8 cellular contexts compared by ENCODE assay signal in genomic region chr19:4246767-4247593, GRCh38. TPM values are rescaled to one million over a fixed set of nuclear protein-coding genes. Genes with fewer than 3 reads are reported as not detected.
DNase-seq lines count a peak whose midpoint lies in the region; ATAC-seq and TF ChIP-seq lines count a peak whose summit lies in the region.

Gene YJU2 (plus strand): TSS chr19:4247080. CDS start chr19:4247147, 67 bp downstream.

- H3K27me3 ChIP-seq in breast epithelium (no peaks in the 10 kb centered on the region), iPS-20b (ENCODE audit: insufficient read depth, low read length) (0 out of 2 replicates have a peak, but pooled peaks cover 1% of the 10 kb centered on the region)

- TF ChIP-seq POLR2A in breast epithelium (IDR thresholded peaks at IDR 0.05) = no peak

- peak within 1 kb of the TSS; percentile 89 for H3K9ac ChIP-seq in iPS-20b (ENCODE audit: low read depth, low read length)

- intact Hi-C loops in breast epithelium (cut with DNase I; ENCODE audit: low total_unique reads) = no loop called here

- peaks cover 0 to 3% of the 10 kb centered on the region in 2 donors for H3K4me1 ChIP-seq in breast epithelium
- H3K4me1 ChIP-seq in iPS-20b (ENCODE audit: insufficient read depth, low read length) = no peaks in the 10 kb centered on the region; the same call in 1 of the 2 replicates

- H3K27ac ChIP-seq in VCaP (peak within 1 kb of the TSS; percentile 80), breast epithelium (peak within 1 kb of the TSS; percentile 99), iPS-20b (ENCODE audit: low read length) (peak within 1 kb of the TSS; percentile 80), skin epidermis (peak within 1 kb of the TSS; percentile 80 to 99 (median 97))

- TF ChIP-seq CTCF in VCaP (conservative IDR thresholded peaks at IDR 0.05) (peak; percentile 32; the same call in 1 of the 2 replicates), breast epithelium (IDR thresholded peaks at IDR 0.05) (peak in 2 of 3 donors; percentile 40 to 47)

- H3K4me3 ChIP-seq in breast epithelium (peak within 1 kb of the TSS; percentile 74 to 93 (median 79)), iPS-20b (ENCODE audit: low read length) (peak within 1 kb of the TSS; percentile 85), skin epidermis (peak within 1 kb of the TSS; percentile 42 to 77 (median 57))

- ATAC-seq in GM18873 (IDR thresholded peaks at IDR 0.05; ENCODE audit: low FRiP score, unreplicated experiment) = peak; percentile 82
- ATAC-seq in HG03139 (IDR thresholded peaks at IDR 0.05; ENCODE audit: unreplicated experiment) = peak; percentile 85

- DNase-seq in AG08395 (ENCODE audit: low spot score) (peak; percentile 100), NCI-H2196 treated with DMSO at 0.1 percent for 48 hours (lab: John Stamatoyannopoulos, UW; ENCODE audit: unreplicated experiment) (peak; percentile 96), breast epithelium (ENCODE audit: low spot score in 2 of 2) (peak; percentile 99)

- H3K36me3 ChIP-seq in breast epithelium = no peaks in the 10 kb centered on the region
- H3K36me3 ChIP-seq in iPS-20b (ENCODE audit: insufficient read depth, low read depth, low read length) = peaks cover 36% of the 10 kb centered on the region

- peaks cover under 1 to 3% of the 10 kb centered on the region in 2 donors for H3K9me3 ChIP-seq in breast epithelium
- no peaks in the 10 kb centered on the region; the same call in 1 of the 2 replicates for H3K9me3 ChIP-seq in iPS-20b (ENCODE audit: insufficient read depth, low read depth, low read length)

RNA-seq across cellular contexts. Expression of gene YJU2, which starts in this region (rescaled TPM):
- 10 to 100 TPM; 18.9 to 24.6 (median 24.4) TPM for total RNA-seq in breast epithelium

Comparison
In these comparisons a context has a peak if more than half of its experiments do, and no peak if none do; other contexts are left out.
1. Peak in every context shown above with its lines: DNase-seq, ATAC-seq, H3K4me3 ChIP-seq and H3K27ac ChIP-seq.